Comparison of ENCODE assay signal across 15 cellular contexts in genomic region chr2:234625626-234626253, GRCh38.
DNase-seq lines count a peak whose midpoint lies in the region; ATAC-seq, FAIRE-seq and TF ChIP-seq lines count a peak whose summit lies in the region.
"Had no signal": no experiment of that assay in that cellular context is flagged by ENCODE, and none has a peak within 500 bp of the region (broad histone marks: within the 10 kb centered on the region; RNA-seq: fewer than 3 reads in every experiment).

No MANE protein-coding gene starts in this region.

- H4K8ac ChIP-seq in mesenchymal stem cell (ENCODE audit: low read length): no peak overlapping the region

- H3K4me2 ChIP-seq in HepG2 (ENCODE audit: low read depth, low read length) (no peak overlapping the region), mesenchymal stem cell (ENCODE audit: low read length, poor library complexity, severe bottlenecking) (no peak overlapping the region)
- H3K4me2 ChIP-seq: GM23338 had no signal

- peaks cover 10% of the 10 kb centered on the region; the same call in 1 of the 2 replicates for H3K4me1 ChIP-seq in HepG2 (ENCODE audit: insufficient read depth, low read length)
- H3K4me1 ChIP-seq in right lobe of liver: no peaks in the 10 kb centered on the region
- H3K4me1 ChIP-seq in mesenchymal stem cell (ENCODE audit: control insufficient read depth, insufficient read depth, low read depth, low read length): peaks cover 4% of the 10 kb centered on the region
- no peaks in the 10 kb centered on the region for H3K4me1 ChIP-seq in Peyer's patch

- no peaks in the 10 kb centered on the region for H4K20me1 ChIP-seq in HepG2 (ENCODE audit: insufficient read depth, low read length)

- H3K27ac ChIP-seq in HepG2 (ENCODE audit: extremely low read length, insufficient read depth, low read length) (no peak overlapping the region), right lobe of liver (no peak overlapping the region), mesenchymal stem cell (ENCODE audit: low read length, poor library complexity, severe bottlenecking) (no peak overlapping the region), Peyer's patch (no peak overlapping the region)
- H3K27ac ChIP-seq: C4-2B had no signal

- no TSS peak for BruUV-seq in HepG2 (replicated peaks; lab: Mats Ljungman, UMichigan)

- no peak overlapping the region for H4K91ac ChIP-seq in mesenchymal stem cell (ENCODE audit: low read length)

- no peak overlapping the region for H2BK12ac ChIP-seq in mesenchymal stem cell (ENCODE audit: low read length in 2 of 2)

- no peaks in the 10 kb centered on the region for H3K79me2 ChIP-seq in HepG2 (ENCODE audit: insufficient read depth, low read length)

- WGBS in HepG2 (ENCODE audit: low lambda C conversion rate): 28% methylated on average over 3 of the region's 4 CpGs
- WGBS in right lobe of liver (ENCODE audit: insufficient coverage, low coverage, low lambda C conversion rate, missing lambda C conversion rate): no CpG with 5 or more reads among the region's 4 CpGs
- 93% methylated on average over 4 of the region's 4 CpGs for WGBS in mesenchymal stem cell

- H3K79me1 ChIP-seq in mesenchymal stem cell (replicated peaks; ENCODE audit: low read length, poor library complexity, severe bottlenecking): no peaks in the 10 kb centered on the region

- no peak overlapping the region for H2AFZ ChIP-seq in HepG2 (ENCODE audit: low read length)
- H2AFZ ChIP-seq in mesenchymal stem cell (ENCODE audit: low read depth, low read length): no peak overlapping the region
- H2AFZ ChIP-seq: GM23338 had no signal

- no peak overlapping the region for H2BK120ac ChIP-seq in mesenchymal stem cell (ENCODE audit: low read depth, low read length)

- H3K14ac ChIP-seq in mesenchymal stem cell (ENCODE audit: low read length in 2 of 2): no peak overlapping the region

- intact Hi-C loops in HepG2 (cut with micrococcal nuclease; ENCODE audit: unreplicated experiment): no loop called here
- intact Hi-C loops in right lobe of liver (cut with DNase I): no loop called here

- no peak overlapping the region for H3K9ac ChIP-seq in HepG2 (ENCODE audit: insufficient read depth, low read depth, low read length)
- no peak overlapping the region for H3K9ac ChIP-seq in mesenchymal stem cell (ENCODE audit: low read length)

- H2BK5ac ChIP-seq in mesenchymal stem cell (ENCODE audit: low read depth, low read length, poor library complexity, severe bottlenecking): no peak overlapping the region

- peak overlapping the region; percentile 72 for H2AK5ac ChIP-seq in mesenchymal stem cell (ENCODE audit: low read length, severe bottlenecking)

- TF ChIP-seq CTCF in HepG2 (CRISPR knock-in tag; IDR thresholded peaks at IDR 0.05): no peak
- TF ChIP-seq CTCF in right lobe of liver (IDR thresholded peaks at IDR 0.05): no peak
- no peak for TF ChIP-seq CTCF in Peyer's patch (IDR thresholded peaks at IDR 0.05)

- CTCF ChIA-PET in HepG2 (lab: Yijun Ruan, JAX; ENCODE audit: low intra/inter-chr PET ratio, low total read pairs): no interaction called here

- no peak for TF ChIP-seq POLR2A in HepG2 (IDR thresholded peaks at IDR 0.05; ENCODE audit: insufficient read depth in 1 of 2, low read depth in 2 of 2, low read length in 2 of 2)
- TF ChIP-seq POLR2A in right lobe of liver (IDR thresholded peaks at IDR 0.05): no peak
- TF ChIP-seq POLR2A in Peyer's patch (IDR thresholded peaks at IDR 0.05): no peak

- H2BK15ac ChIP-seq in mesenchymal stem cell (ENCODE audit: low read depth, poor library complexity, severe bottlenecking): no peak overlapping the region

- H3K23ac ChIP-seq in mesenchymal stem cell (ENCODE audit: low read length in 2 of 2): no peak overlapping the region

- no peak overlapping the region for H3K18ac ChIP-seq in mesenchymal stem cell (ENCODE audit: low read depth in 1 of 2, low read length in 2 of 2)

- no peak overlapping the region for H3K4ac ChIP-seq in mesenchymal stem cell (ENCODE audit: low read depth in 1 of 2, low read length in 2 of 2)

- in situ Hi-C loops in HepG2 (cut with HindIII; ENCODE audit: extremely low pct_ligation_motif_present, low pct_unique_long_range_greater_than_20kb): no loop called here

- POLR2A ChIA-PET in HepG2 (lab: Yijun Ruan, JAX): no interaction called here

- H3K4me3 ChIP-seq in HepG2 (replicated peaks in 1 of 3; ENCODE audit: insufficient read depth in 1 of 3, low read depth in 2 of 3, low read length in 3 of 3) (no peak overlapping the region), right lobe of liver (no peak overlapping the region), mesenchymal stem cell (ENCODE audit: insufficient read depth in 1 of 2, low read depth in 1 of 2, low read length in 2 of 2) (no peak overlapping the region), Peyer's patch (no peak overlapping the region)
- H3K4me3 ChIP-seq: GM23338 had no signal

- ATAC-seq in HepG2 (no peak), right lobe of liver (no peak)
- ATAC-seq: GM23338 had no signal

- TF ChIP-seq RAD21 in HepG2 (CRISPR knock-in tag; IDR thresholded peaks at IDR 0.05): no peak

- H3K36me3 ChIP-seq in HepG2 (replicated peaks in 1 of 2; ENCODE audit: control insufficient read depth in 1 of 2, insufficient read depth in 2 of 2, low read length in 2 of 2) (no peaks in the 10 kb centered on the region), right lobe of liver (no peaks in the 10 kb centered on the region), mesenchymal stem cell (ENCODE audit: control insufficient read depth in 1 of 2, insufficient read depth in 2 of 2, low read depth in 1 of 2, low read length in 2 of 2) (no peaks in the 10 kb centered on the region), Peyer's patch (no peaks in the 10 kb centered on the region)
- H3K36me3 ChIP-seq: BE2C had no signal

- H3K9me3 ChIP-seq in HepG2 (ENCODE audit: low read length) (no peaks in the 10 kb centered on the region), right lobe of liver (no peaks in the 10 kb centered on the region), mesenchymal stem cell (ENCODE audit: control insufficient read depth, low read length) (no peaks in the 10 kb centered on the region), Peyer's patch (no peaks in the 10 kb centered on the region)
- H3K9me3 ChIP-seq: BE2C had no signal

- no peak for FAIRE-seq in HepG2 (lab: Jason Lieb, UNC)

- TF ChIP-seq EP300 in HepG2 (IDR thresholded peaks at IDR 0.05; ENCODE audit: low read depth in 2 of 2, low read length in 2 of 2) (no peak), HepG2 (CRISPR knock-in tag; IDR thresholded peaks at IDR 0.05; ENCODE audit: borderline replicate concordance) (no peak)

- H3K27me3 ChIP-seq in HepG2 (ENCODE audit: control insufficient read depth in 1 of 2, insufficient read depth in 2 of 2, low read length in 2 of 2) (peaks cover 0 to 6% of the 10 kb centered on the region in 2 experiments; a peak in 3 of 5 replicates), right lobe of liver (no peaks in the 10 kb centered on the region), mesenchymal stem cell (ENCODE audit: control insufficient read depth in 1 of 2, insufficient read depth in 1 of 2, low read length in 2 of 2) (peaks cover 0 to 8% of the 10 kb centered on the region in 2 experiments), Peyer's patch (no peaks in the 10 kb centered on the region)
- H3K27me3 ChIP-seq: BE2C had no signal

- DNase-seq in HepG2 (ENCODE audit: low spot score) (no peak), right lobe of liver (no peak), M059J (ENCODE audit: low read depth) (peak; percentile 11), mesenchymal stem cell (no peak), AG20443 (ENCODE audit: low spot score) (no peak), Peyer's patch (no peak), DMS 273 (lab: John Stamatoyannopoulos, UW; ENCODE audit: unreplicated experiment) (no peak)
- DNase-seq: 8988T; ACHN; BE2C; CD4-positive, alpha-beta memory T cell; H7; KBM-7 had no signal

TF ChIP-seq in HepG2, 621 proteins besides CTCF, POLR2A, EP300 and RAD21 (continues in another document):
- no peak for TF ChIP-seq ZSCAN31 (CRISPR knock-in tag; IDR thresholded peaks at IDR 0.05; ENCODE audit: low read depth)
- TF ChIP-seq ZNF550 (CRISPR knock-in tag; IDR thresholded peaks at IDR 0.05; ENCODE audit: borderline replicate concordance): no peak
- no peak for TF ChIP-seq ZNF7 (CRISPR knock-in tag; IDR thresholded peaks at IDR 0.05)
- TF ChIP-seq SP1 (IDR thresholded peaks at IDR 0.05): no peak
- no peak for TF ChIP-seq SP1 (CRISPR knock-in tag; IDR thresholded peaks at IDR 0.05)
- TF ChIP-seq MAFK (conservative IDR thresholded peaks at IDR 0.05 in 1 of 2, IDR thresholded peaks at IDR 0.05 in 1 of 2; ENCODE audit: low read length in 2 of 2): peak in 1 of 2 experiments; percentile 44; a peak in 1 of 4 replicates
- no peak for TF ChIP-seq REL (CRISPR knock-in tag; conservative IDR thresholded peaks at IDR 0.05)
- no peak for TF ChIP-seq SOX6 (IDR thresholded peaks at IDR 0.05)
- TF ChIP-seq SOX6 (CRISPR knock-in tag; IDR thresholded peaks at IDR 0.05): 0 out of 2 replicates have a peak, but pooled peaks have one; percentile 9
- TF ChIP-seq CBX1 (IDR thresholded peaks at IDR 0.05; ENCODE audit: low read depth): no peak
- TF ChIP-seq ARID5B (CRISPR knock-in tag; IDR thresholded peaks at IDR 0.05): 0 out of 2 replicates have a peak, but pooled peaks have one; percentile 9
